9 cellular contexts compared by ENCODE assay signal in genomic region chr4:55398966-55399365, GRCh38. TPM values are rescaled to one million over a fixed set of nuclear protein-coding genes. Genes with fewer than 3 reads are reported as not detected.
A peak's percentile ranks its signal among the peaks of the same experiment; 100 is the strongest.
DNase-seq lines count a peak whose midpoint lies in the region; ATAC-seq and TF ChIP-seq lines count a peak whose summit lies in the region.
"Had no signal": no experiment of that assay in that cellular context is flagged by ENCODE, and none has a peak within 500 bp of the region (broad histone marks: within the 10 kb centered on the region; RNA-seq: fewer than 3 reads in every experiment).

No MANE protein-coding gene starts in this region.

- peak overlapping the region; percentile 87 to 98 (median 90) for H3K4me3 Mint-ChIP-seq in CD4-positive, CD25-positive, alpha-beta regulatory T cell
- peak overlapping the region; percentile 95 for H3K4me3 Mint-ChIP-seq in central memory CD8-positive, alpha-beta T cell
- peak overlapping the region; percentile 95 for H3K4me3 Mint-ChIP-seq in neural crest cell

- H3K27ac Mint-ChIP-seq in CD4-positive, CD25-positive, alpha-beta regulatory T cell, result peak overlapping the region in 1 of 3 donors; percentile 57
- H3K27ac Mint-ChIP-seq in central memory CD8-positive, alpha-beta T cell (ENCODE audit: low read depth), result peak overlapping the region; percentile 38
- H3K27ac Mint-ChIP-seq in neural crest cell (ENCODE audit: unreplicated experiment), result no peak overlapping the region

- H3K9me3 Mint-ChIP-seq in CD4-positive, CD25-positive, alpha-beta regulatory T cell, result peaks cover 0 to 2% (median 0%) of the 10 kb centered on the region in 7 donors
- no peaks in the 10 kb centered on the region for H3K9me3 Mint-ChIP-seq in central memory CD8-positive, alpha-beta T cell
- H3K9me3 Mint-ChIP-seq in neural crest cell, result no peaks in the 10 kb centered on the region

- no peaks in the 10 kb centered on the region for H3K9me3 ChIP-seq in CD4-positive, CD25-positive, alpha-beta regulatory T cell (ENCODE audit: control insufficient read depth in 2 of 2, low read length in 2 of 2)

- TF ChIP-seq CTCF in LNCaP clone FGC (IDR thresholded peaks at IDR 0.05; ENCODE audit: control insufficient read depth, extremely low read depth, insufficient read depth), result no peak
- no peak for TF ChIP-seq CTCF in neural crest cell (conservative IDR thresholded peaks at IDR 0.05)

- H3K36me3 Mint-ChIP-seq in CD4-positive, CD25-positive, alpha-beta regulatory T cell, result peaks cover 12% of the 10 kb centered on the region
- H3K36me3 Mint-ChIP-seq in central memory CD8-positive, alpha-beta T cell (ENCODE audit: insufficient read depth), result peaks cover 31% of the 10 kb centered on the region
- H3K36me3 Mint-ChIP-seq in neural crest cell (ENCODE audit: low read depth), result peaks cover 18% of the 10 kb centered on the region

- H3K27me3 Mint-ChIP-seq in CD4-positive, CD25-positive, alpha-beta regulatory T cell, result peaks cover 5% of the 10 kb centered on the region
- no peaks in the 10 kb centered on the region for H3K27me3 Mint-ChIP-seq in central memory CD8-positive, alpha-beta T cell
- no peaks in the 10 kb centered on the region for H3K27me3 Mint-ChIP-seq in neural crest cell (ENCODE audit: low read depth)

- H3K27ac ChIP-seq in CD4-positive, CD25-positive, alpha-beta regulatory T cell (ENCODE audit: insufficient read depth, low read length, poor library complexity, severe bottlenecking), result peak overlapping the region; percentile 14

- H3K4me1 ChIP-seq in CD4-positive, CD25-positive, alpha-beta regulatory T cell (ENCODE audit: control insufficient read depth, insufficient read depth, low read length, poor library complexity, severe bottlenecking), result peaks cover 38% of the 10 kb centered on the region

- no peak for ATAC-seq in CD4-positive, CD25-positive, alpha-beta regulatory T cell (ENCODE audit: low read depth in 2 of 2)
- no peak for ATAC-seq in central memory CD8-positive, alpha-beta T cell (replicated peaks; ENCODE audit: extremely low read depth, poor library complexity, severe bottlenecking)
- ATAC-seq in HG02973 (IDR thresholded peaks at IDR 0.05; ENCODE audit: unreplicated experiment), result no peak

- peak overlapping the region; percentile 95 for H3K4me3 ChIP-seq in CD4-positive, CD25-positive, alpha-beta regulatory T cell (ENCODE audit: low read depth, low read length)
- H3K4me3 ChIP-seq in LNCaP clone FGC (ENCODE audit: low read depth, low read length), result peak overlapping the region; percentile 61

- no peaks in the 10 kb centered on the region for H3K36me3 ChIP-seq in CD4-positive, CD25-positive, alpha-beta regulatory T cell (ENCODE audit: control insufficient read depth, insufficient read depth, low read length)

- peaks cover 30 to 59% (median 46%) of the 10 kb centered on the region in 4 donors for H3K4me1 Mint-ChIP-seq in CD4-positive, CD25-positive, alpha-beta regulatory T cell
- H3K4me1 Mint-ChIP-seq in central memory CD8-positive, alpha-beta T cell, result peaks cover 51% of the 10 kb centered on the region
- H3K4me1 Mint-ChIP-seq in neural crest cell, result peaks cover 38% of the 10 kb centered on the region

- H3K27me3 ChIP-seq in CD4-positive, CD25-positive, alpha-beta regulatory T cell (ENCODE audit: control insufficient read depth, insufficient read depth, low read length), result no peaks in the 10 kb centered on the region

- DNase-seq in CD4-positive, CD25-positive, alpha-beta regulatory T cell, result no peak
- DNase-seq in LNCaP clone FGC (ENCODE audit: low read depth) (no peak), neural crest cell (ENCODE audit: low read depth, low spot score) (no peak), NCI-H1048 (lab: John Stamatoyannopoulos, UW) (no peak), SW 1271 (lab: John Stamatoyannopoulos, UW) (no peak), NCI-H2171 (lab: John Stamatoyannopoulos, UW) (no peak)
- no peak for DNase-seq in central memory CD8-positive, alpha-beta T cell (ENCODE audit: low spot score in 2 of 2)
- DNase-seq: SHP77 treated with DMSO at 0.1 percent for 48 hours had no signal

RNA-seq across cellular contexts. Expression of gene TMEM165, which starts 3.2 kb away (rescaled TPM):
- 44.0 TPM for total RNA-seq in CD4-positive, CD25-positive, alpha-beta regulatory T cell
- 10 to 100 TPM; 34.5 to 50.1 (median 44.7) TPM for polyA plus RNA-seq in CD4-positive, CD25-positive, alpha-beta regulatory T cell
- 62.7 TPM in 2 replicates for total RNA-seq in neural crest cell

RNA-seq across cellular contexts. Expression of gene SRD5A3, which starts 52.9 kb away (rescaled TPM):
- total RNA-seq in CD4-positive, CD25-positive, alpha-beta regulatory T cell, result 3.9 TPM
- 10 to 100 TPM in 1 of 4 donors, 1 to 10 TPM in 3; 7.7 to 18.4 (median 8.7) TPM for polyA plus RNA-seq in CD4-positive, CD25-positive, alpha-beta regulatory T cell
- 20.1 and 20.3 TPM in 2 replicates for total RNA-seq in neural crest cell
